In the genomic region with DNA sequence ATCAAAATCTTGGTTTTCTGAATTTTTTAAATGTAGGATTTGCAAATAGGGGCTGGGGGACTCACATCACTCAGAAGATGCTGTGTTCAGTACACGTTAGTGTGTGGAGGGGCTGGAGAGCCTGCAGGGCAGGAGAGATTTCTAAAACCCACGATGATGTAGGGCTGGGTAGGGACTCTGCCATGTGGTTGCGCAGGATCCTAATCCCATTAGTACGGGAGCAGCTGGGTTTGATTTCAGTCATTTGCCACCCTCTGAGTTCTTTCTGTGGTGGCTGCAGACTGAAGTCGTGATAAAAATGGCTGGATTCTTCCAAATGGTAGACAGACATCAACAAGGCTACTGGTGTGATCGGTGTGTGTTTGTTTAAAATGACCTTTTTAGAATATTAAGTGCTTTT, we compare ENCODE assay signal across 2 cellular contexts.
TF ChIP-seq lines count a peak whose summit lies in the region.

No MANE protein-coding gene starts in this region.

TF ChIP-seq in SK-N-SH, 30 proteins besides CTCF, POLR2A, EP300 and RAD21 (continued from another document):
- no peak for TF ChIP-seq YY1 (IDR thresholded peaks at IDR 0.05; ENCODE audit: low read depth)
- no peak for TF ChIP-seq SMC3 (IDR thresholded peaks at IDR 0.05; ENCODE audit: low read depth, low read length)
- no peak for TF ChIP-seq NFIC (IDR thresholded peaks at IDR 0.05; ENCODE audit: borderline replicate concordance)

TF ChIP-seq in WTC11, 78 proteins besides CTCF, POLR2A, EP300 and RAD21 (continued from another document):
- no peak for TF ChIP-seq ATF2 (CRISPR knock-in tag; IDR thresholded peaks at IDR 0.05; ENCODE audit: borderline replicate concordance, low read depth)
- TF ChIP-seq, protein P1, sequence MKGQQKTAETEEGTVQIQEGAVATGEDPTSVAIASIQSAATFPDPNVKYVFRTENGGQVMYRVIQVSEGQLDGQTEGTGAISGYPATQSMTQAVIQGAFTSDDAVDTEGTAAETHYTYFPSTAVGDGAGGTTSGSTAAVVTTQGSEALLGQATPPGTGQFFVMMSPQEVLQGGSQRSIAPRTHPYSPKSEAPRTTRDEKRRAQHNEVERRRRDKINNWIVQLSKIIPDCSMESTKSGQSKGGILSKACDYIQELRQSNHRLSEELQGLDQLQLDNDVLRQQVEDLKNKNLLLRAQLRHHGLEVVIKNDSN (CRISPR knock-in tag; IDR thresholded peaks at IDR 0.05) = no peak
